17 cellular contexts compared by ENCODE assay signal in genomic region chr11:28296426-28296825, GRCh38.
DNase-seq lines count a peak whose midpoint lies in the region; ATAC-seq, FAIRE-seq and TF ChIP-seq lines count a peak whose summit lies in the region.
"Had no signal": no experiment of that assay in that cellular context is flagged by ENCODE, and none has a peak within 500 bp of the region (broad histone marks: within the 10 kb centered on the region; RNA-seq: fewer than 3 reads in every experiment).

No MANE protein-coding gene starts in this region.

- H3K4me2 ChIP-seq in A549 (no peak overlapping the region), mesenchymal stem cell (ENCODE audit: low read length, poor library complexity, severe bottlenecking) (no peak overlapping the region)

- H2BK15ac ChIP-seq in mesenchymal stem cell (ENCODE audit: low read depth, poor library complexity, severe bottlenecking) = no peak overlapping the region

- H3K4me3 ChIP-seq in A549 (no peak overlapping the region), mesenchymal stem cell (ENCODE audit: insufficient read depth in 1 of 2, low read depth in 1 of 2, low read length in 2 of 2) (no peak overlapping the region)
- H3K4me3 ChIP-seq: lower lobe of right lung, ovary had no signal

- no peak overlapping the region for H2BK5ac ChIP-seq in mesenchymal stem cell (ENCODE audit: low read depth, low read length, poor library complexity, severe bottlenecking)

- ATAC-seq in A549 (no peak), GM19035 (IDR thresholded peaks at IDR 0.05; ENCODE audit: unreplicated experiment) (peak; percentile 85), GM21737 (IDR thresholded peaks at IDR 0.05; ENCODE audit: unreplicated experiment) (peak; percentile 93), HG03103 (IDR thresholded peaks at IDR 0.05; ENCODE audit: low read depth, unreplicated experiment) (peak; percentile 91)
- ATAC-seq: lower lobe of right lung had no signal

- no peaks in the 10 kb centered on the region for H3K4me1 ChIP-seq in A549
- H3K4me1 ChIP-seq in mesenchymal stem cell (ENCODE audit: control insufficient read depth, insufficient read depth, low read depth, low read length) = no peaks in the 10 kb centered on the region
- H3K4me1 ChIP-seq: lower lobe of right lung had no signal

- no peak for TF ChIP-seq RAD21 in A549 (conservative IDR thresholded peaks at IDR 0.05 in 1 of 2, IDR thresholded peaks at IDR 0.05 in 1 of 2)

- no peak overlapping the region for H2AK5ac ChIP-seq in mesenchymal stem cell (ENCODE audit: low read length, severe bottlenecking)

- H3K79me1 ChIP-seq in mesenchymal stem cell (replicated peaks; ENCODE audit: low read length, poor library complexity, severe bottlenecking) = peaks cover 6% of the 10 kb centered on the region

- H2BK120ac ChIP-seq in mesenchymal stem cell (ENCODE audit: low read depth, low read length) = no peak overlapping the region

- H3K36me3 ChIP-seq in mesenchymal stem cell (ENCODE audit: control insufficient read depth in 1 of 2, insufficient read depth in 2 of 2, low read depth in 1 of 2, low read length in 2 of 2) = peaks cover 0 to 41% of the 10 kb centered on the region in 2 experiments
- H3K36me3 ChIP-seq: ovary had no signal

- H3K18ac ChIP-seq in mesenchymal stem cell (ENCODE audit: low read depth in 1 of 2, low read length in 2 of 2) = peak overlapping the region in 1 of 2 experiments; percentile 24

- no peak overlapping the region for H3K4ac ChIP-seq in mesenchymal stem cell (ENCODE audit: low read depth in 1 of 2, low read length in 2 of 2)

- H2BK12ac ChIP-seq in mesenchymal stem cell (ENCODE audit: low read length in 2 of 2) = no peak overlapping the region

- H4K91ac ChIP-seq in mesenchymal stem cell (ENCODE audit: low read length) = no peak overlapping the region

- H3K23ac ChIP-seq in mesenchymal stem cell (ENCODE audit: low read length in 2 of 2) = no peak overlapping the region

- no peaks in the 10 kb centered on the region for H3K27me3 ChIP-seq in mesenchymal stem cell (ENCODE audit: control insufficient read depth in 1 of 2, insufficient read depth in 1 of 2, low read length in 2 of 2)
- H3K27me3 ChIP-seq: ovary had no signal

- H3K27ac ChIP-seq in A549 (no peak overlapping the region), mesenchymal stem cell (ENCODE audit: low read length, poor library complexity, severe bottlenecking) (no peak overlapping the region)
- H3K27ac ChIP-seq: lower lobe of right lung, ovary had no signal

- no peak for TF ChIP-seq EP300 in A549 (IDR thresholded peaks at IDR 0.05)

- no peak overlapping the region for H3K14ac ChIP-seq in mesenchymal stem cell (ENCODE audit: low read length in 2 of 2)

- TF ChIP-seq CTCF in A549 (IDR thresholded peaks at IDR 0.05) = no peak

- WGBS in A549 (ENCODE audit: missing lambda C conversion rate) = 97% methylated on average over 2 of the region's 2 CpGs
- 99% methylated on average over 2 of the region's 2 CpGs for WGBS in mesenchymal stem cell

- H3K9me3 ChIP-seq in A549 (no peaks in the 10 kb centered on the region), mesenchymal stem cell (ENCODE audit: control insufficient read depth, low read length) (no peaks in the 10 kb centered on the region)
- H3K9me3 ChIP-seq: lower lobe of right lung, ovary had no signal

- H3K9ac ChIP-seq in mesenchymal stem cell (ENCODE audit: low read length) = no peak overlapping the region

- no peak overlapping the region for H4K8ac ChIP-seq in mesenchymal stem cell (ENCODE audit: low read length)

- peak; percentile 56 for FAIRE-seq in A549 (lab: Jason Lieb, UNC)
- FAIRE-seq: astrocyte, RCC 7860 had no signal

- TF ChIP-seq POLR2A in A549 (IDR thresholded peaks at IDR 0.05; ENCODE audit: low read length) = no peak

- CTCF ChIA-PET in A549 (lab: Yijun Ruan, JAX) = no interaction called here

- DNase-seq in A549 (ENCODE audit: low read depth in 1 of 2, low spot score in 1 of 2) (no peak), mesenchymal stem cell (no peak), cortex of kidney (lab: John Stamatoyannopoulos, UW) (no peak), HUDEP-2 (lab: John Stamatoyannopoulos, UW; ENCODE audit: unreplicated experiment in 76 of 76) (no peak), NCI-H1694 treated with DMSO at 0.1 percent for 48 hours (lab: John Stamatoyannopoulos, UW) (no peak)
- DNase-seq: activated CD8-positive, alpha-beta memory T cell treated with anti-CD3 and anti-CD28 coated beads, Interleukin-2, amount 50 U/mL, for 48 hours; H9; head of caudate nucleus; lower lobe of right lung; NCI-H2227 treated with DMSO at 0.1 percent for 48 hours; ovary; stimulated activated CD4-positive, alpha-beta T cell treated with anti-CD3 and anti-CD28 coated beads, Interleukin-15, amount 100 ng/mL, for 24 hours had no signal

- POLR2A ChIA-PET in A549 (lab: Yijun Ruan, JAX) = no interaction called here

- H2AFZ ChIP-seq in mesenchymal stem cell (ENCODE audit: low read depth, low read length) = no peak overlapping the region

TF ChIP-seq in A549, 52 proteins besides CTCF, POLR2A, EP300 and RAD21:
- TF ChIP-seq USF2 (IDR thresholded peaks at IDR 0.05) = no peak
- TF ChIP-seq JUN (IDR thresholded peaks at IDR 0.05) = no peak
- TF ChIP-seq ESRRA (IDR thresholded peaks at IDR 0.05; ENCODE audit: borderline replicate concordance, low read length) = no peak
- TF ChIP-seq HOXA7 (CRISPR knock-in tag; IDR thresholded peaks at IDR 0.05) = no peak
- TF ChIP-seq HMGXB4 (CRISPR knock-in tag; IDR thresholded peaks at IDR 0.05; ENCODE audit: borderline replicate concordance) = no peak
- no peak for TF ChIP-seq RCOR1 (IDR thresholded peaks at IDR 0.05; ENCODE audit: low read depth, low read length)
- TF ChIP-seq PHF8 (IDR thresholded peaks at IDR 0.05; ENCODE audit: borderline replicate concordance, low read depth) = no peak
- no peak for TF ChIP-seq ELK1 (IDR thresholded peaks at IDR 0.05; ENCODE audit: low read depth, low read length)
- no peak for TF ChIP-seq CBX2 (IDR thresholded peaks at IDR 0.05; ENCODE audit: borderline replicate concordance, low read depth)

Comparison
In these comparisons a context has a peak if more than half of its experiments do, and no peak if none do; other contexts are left out.
1. ATAC-seq: peak in GM19035 (single experiment), GM21737 (single experiment) and HG03103 (single experiment); none in A549 (0 of 2).